In genomic region chr3:179098388-179099077, GRCh38 we compare ENCODE assay signal across 1 cellular context.
TF ChIP-seq lines count a peak whose summit lies in the region.

No MANE protein-coding gene starts in this region.

TF ChIP-seq in GM12878, 131 proteins besides CTCF, POLR2A, EP300 and RAD21:
- no peak for TF ChIP-seq ELK1 (IDR thresholded peaks at IDR 0.05; ENCODE audit: low read depth, low read length)
- TF ChIP-seq SMARCA5 (IDR thresholded peaks at IDR 0.05): no peak
- no peak for TF ChIP-seq WRNIP1 (IDR thresholded peaks at IDR 0.05; ENCODE audit: borderline replicate concordance, low read depth, low read length)
- no peak for TF ChIP-seq SREBF1 (IDR thresholded peaks at IDR 0.05; ENCODE audit: low read length)
- TF ChIP-seq HDAC6 (IDR thresholded peaks at IDR 0.05; ENCODE audit: unreplicated experiment): no peak
